In genomic region chr9:97593960-97594359, GRCh38 we compare ENCODE assay signal across 15 cellular contexts. TPM values are rescaled to one million over a fixed set of nuclear protein-coding genes. Genes with fewer than 3 reads are reported as not detected.
A peak's percentile ranks its signal among the peaks of the same experiment; 100 is the strongest.
DNase-seq lines count a peak whose midpoint lies in the region; TF ChIP-seq lines count a peak whose summit lies in the region.
"Had no signal": no experiment of that assay in that cellular context is flagged by ENCODE, and none has a peak within 500 bp of the region (broad histone marks: within the 10 kb centered on the region; RNA-seq: fewer than 3 reads in every experiment).

No MANE protein-coding gene starts in this region.

- H3K9me3 Mint-ChIP-seq in activated CD4-positive, alpha-beta T cell treated with anti-CD3 and anti-CD28 coated beads, Interleukin-2, amount 10 ng/mL, durations not matched to agents 24 days and 14 days, result no peaks in the 10 kb centered on the region

- H3K4me3 ChIP-seq in muscle layer of colon (ENCODE audit: low read depth in 1 of 2, low read length in 2 of 2), result no peak overlapping the region
- no peak overlapping the region for H3K4me3 ChIP-seq in SK-N-SH (ENCODE audit: low read depth in 2 of 2, low read length in 1 of 2)
- H3K4me3 ChIP-seq: upper lobe of left lung had no signal

- POLR2A ChIA-PET in SK-N-SH (lab: Yijun Ruan, JAX), result interaction anchor here (0.6 to 0.7 kb wide), 2 partner anchors 29 to 39 kb away, joined by 3 read pairs; partner anchors contain the start of genes NCBP1 and TSTD2

- peaks cover 2% of the 10 kb centered on the region for H3K27me3 Mint-ChIP-seq in activated CD4-positive, alpha-beta T cell treated with anti-CD3 and anti-CD28 coated beads, Interleukin-2, amount 10 ng/mL, durations not matched to agents 24 days and 14 days

- no peak overlapping the region for H3K27ac Mint-ChIP-seq in activated CD4-positive, alpha-beta T cell treated with anti-CD3 and anti-CD28 coated beads, Interleukin-2, amount 10 ng/mL, durations not matched to agents 24 days and 14 days

- H3K9me3 ChIP-seq in muscle layer of colon (ENCODE audit: low read length), result no peaks in the 10 kb centered on the region
- no peaks in the 10 kb centered on the region for H3K9me3 ChIP-seq in SK-N-SH
- H3K9me3 ChIP-seq: upper lobe of left lung had no signal

- H3K27ac ChIP-seq in muscle layer of colon (ENCODE audit: low read depth, low read length), result peak overlapping the region; percentile 13
- H3K27ac ChIP-seq in SK-N-SH (ENCODE audit: low read depth in 2 of 2, low read length in 1 of 2), result peak overlapping the region in 1 of 2 experiments; percentile 56; a peak in 2 of 4 replicates
- H3K27ac ChIP-seq: upper lobe of left lung had no signal

- H3K4me3 Mint-ChIP-seq in activated CD4-positive, alpha-beta T cell treated with anti-CD3 and anti-CD28 coated beads, Interleukin-2, amount 10 ng/mL, durations not matched to agents 24 days and 14 days, result no peak overlapping the region

- peak; percentile 55 for DNase-seq in A172 (ENCODE audit: low spot score)
- peak; percentile 26 for DNase-seq in GM03348 (ENCODE audit: low spot score)
- DNase-seq in SHP77 treated with DMSO at 0.1 percent for 48 hours (lab: John Stamatoyannopoulos, UW), result peak; percentile 23
- no peak for DNase-seq in SK-N-SH
- DNase-seq in activated CD4-positive, alpha-beta T cell treated with anti-CD3 and anti-CD28 coated beads, Interleukin-2, amount 10 ng/mL, durations not matched to agents 24 days and 14 days, result no peak
- DNase-seq in DMS114 treated with DMSO at 0.1 percent for 48 hours (lab: John Stamatoyannopoulos, UW; ENCODE audit: unreplicated experiment), result no peak
- no peak for DNase-seq in activated naive CD4-positive, alpha-beta T cell (lab: John Stamatoyannopoulos, UW)
- DNase-seq: activated CD4-positive, CD25-positive, alpha-beta regulatory T cell treated with anti-CD3 and anti-CD28 coated beads, Interleukin-2, amount 50 U/mL, for 72 hours; activated T-cell treated with anti-CD3 and anti-CD28 coated beads for 4 hours; NCI-H146; OCI-M1; stimulated activated CD4-positive, alpha-beta T cell treated with anti-CD3 and anti-CD28 coated beads, Interleukin-12 subunit alpha, Interleukin-12 subunit beta, amount 100 ng/mL, for 4 hours; SW 1271; upper lobe of left lung had no signal

- H3K4me1 Mint-ChIP-seq in activated CD4-positive, alpha-beta T cell treated with anti-CD3 and anti-CD28 coated beads, Interleukin-2, amount 10 ng/mL, durations not matched to agents 24 days and 14 days, result peaks cover 8% of the 10 kb centered on the region

- H3K9me2 ChIP-seq in SK-N-SH, result no peaks in the 10 kb centered on the region

- H3K79me2 ChIP-seq in SK-N-SH (ENCODE audit: insufficient read depth), result no peaks in the 10 kb centered on the region

- WGBS in SK-N-SH (ENCODE audit: low lambda C conversion rate), result 88% methylated on average over 4 of the region's 4 CpGs

- H3K36me3 ChIP-seq in muscle layer of colon (ENCODE audit: insufficient read depth, low read length), result peaks cover 20% of the 10 kb centered on the region
- H3K36me3 ChIP-seq in SK-N-SH (replicated peaks in 1 of 2; ENCODE audit: control insufficient read depth in 1 of 2, insufficient read depth in 2 of 2, low read length in 1 of 2), result peaks cover 0 to 8% of the 10 kb centered on the region in 2 experiments
- H3K36me3 ChIP-seq: upper lobe of left lung had no signal

- no peaks in the 10 kb centered on the region for H3K36me3 Mint-ChIP-seq in activated CD4-positive, alpha-beta T cell treated with anti-CD3 and anti-CD28 coated beads, Interleukin-2, amount 10 ng/mL, durations not matched to agents 24 days and 14 days (ENCODE audit: low read depth)

- H3K27me3 ChIP-seq in muscle layer of colon (ENCODE audit: control insufficient read depth in 1 of 2, insufficient read depth in 2 of 2, low read length in 2 of 2), result no peaks in the 10 kb centered on the region
- H3K27me3 ChIP-seq in SK-N-SH (ENCODE audit: insufficient read depth), result no peaks in the 10 kb centered on the region
- H3K27me3 ChIP-seq: upper lobe of left lung had no signal

- H3K9ac ChIP-seq in muscle layer of colon (ENCODE audit: low read length) (no peak overlapping the region), SK-N-SH (no peak overlapping the region)

- H2AFZ ChIP-seq in SK-N-SH (ENCODE audit: low read depth), result no peak overlapping the region

- TF ChIP-seq CTCF in SK-N-SH (IDR thresholded peaks at IDR 0.05), result no peak

- no peak for TF ChIP-seq EP300 in SK-N-SH (IDR thresholded peaks at IDR 0.05; ENCODE audit: borderline replicate concordance in 1 of 2, low read depth in 1 of 2, low read length in 1 of 2)

- no peaks in the 10 kb centered on the region for H3F3A ChIP-seq in SK-N-SH (replicated peaks; ENCODE audit: insufficient read depth)

- no peak overlapping the region for H3K4me2 ChIP-seq in SK-N-SH

- no peak for TF ChIP-seq RAD21 in SK-N-SH (IDR thresholded peaks at IDR 0.05; ENCODE audit: low read length)

- CTCF ChIA-PET in SK-N-SH (lab: Yijun Ruan, JAX), result interaction anchor here (0.8 to 28.6 kb wide), 6 partner anchors 19 to 182 kb away, joined by 3 to 677 read pairs (median 4); no protein-coding TSS in a partner anchor

- H3K4me1 ChIP-seq in muscle layer of colon (ENCODE audit: insufficient read depth, low read length) (peaks cover 40% of the 10 kb centered on the region), SK-N-SH (ENCODE audit: control insufficient read depth in 1 of 2, insufficient read depth in 2 of 2, low read depth in 1 of 2, low read length in 1 of 2) (peaks cover 0 to 21% of the 10 kb centered on the region in 2 experiments; a peak in 2 of 4 replicates)

- no peaks in the 10 kb centered on the region for H4K20me1 ChIP-seq in SK-N-SH (ENCODE audit: insufficient read depth)

- intact Hi-C loops in activated CD4-positive, alpha-beta T cell treated with anti-CD3 and anti-CD28 coated beads, Interleukin-2, amount 10 ng/mL, durations not matched to agents 24 days and 14 days (cut with micrococcal nuclease), result no loop called here

TF ChIP-seq in SK-N-SH, 30 proteins besides CTCF, POLR2A, EP300 and RAD21 (continues in another document):
- no peak for TF ChIP-seq EZH2phosphoT487 (IDR thresholded peaks at IDR 0.05; ENCODE audit: borderline replicate concordance, low read depth)
- no peak for TF ChIP-seq TEAD4 (IDR thresholded peaks at IDR 0.05; ENCODE audit: borderline replicate concordance, insufficient read depth)
- TF ChIP-seq FOSL2 (IDR thresholded peaks at IDR 0.05; ENCODE audit: borderline replicate concordance, low read depth), result no peak
- TF ChIP-seq POLR2AphosphoS5 (IDR thresholded peaks at IDR 0.05; ENCODE audit: low read depth, low read length), result no peak
- TF ChIP-seq SMC3 (IDR thresholded peaks at IDR 0.05; ENCODE audit: low read depth, low read length), result no peak
- no peak for TF ChIP-seq MEF2A (IDR thresholded peaks at IDR 0.05; ENCODE audit: borderline replicate concordance, low read depth)
- no peak for TF ChIP-seq NFIC (IDR thresholded peaks at IDR 0.05; ENCODE audit: borderline replicate concordance)
- no peak for TF ChIP-seq ZBTB33 (IDR thresholded peaks at IDR 0.05; ENCODE audit: borderline replicate concordance, low read depth)

RNA-seq across cellular contexts. Expression of gene TSTD2, which starts 39.2 kb away (rescaled TPM):
- total RNA-seq in A172 (2014; rRNA removed; shearing (Covaris generic)), result 19.7 and 20.9 TPM in 2 replicates
- polyA plus RNA-seq in SK-N-SH (2012; rRNA removed), result 11.5 and 18.6 TPM in 2 replicates
- 8.4 and 9.6 TPM in 2 replicates for polyA plus RNA-seq in SK-N-SH (2012; cell fraction: cytosol; rRNA removed)
- polyA plus RNA-seq in SK-N-SH (2012; cell fraction: nucleus; rRNA removed), result 32.6 and 58.4 TPM in 2 replicates
- total RNA-seq in activated CD4-positive, alpha-beta T cell treated with anti-CD3 and anti-CD28 coated beads, Interleukin-2, amount 10 ng/mL, durations not matched to agents 24 days and 14 days, result 17.1 and 17.7 TPM in 2 replicates

RNA-seq across cellular contexts. Expression of gene NCBP1, which starts 39.7 kb away (rescaled TPM):
- 63.1 and 75.4 TPM in 2 replicates for total RNA-seq in A172 (2014; rRNA removed; shearing (Covaris generic))
- 11.3 and 15.6 TPM in 2 replicates for polyA plus RNA-seq in SK-N-SH (2012; rRNA removed)
- polyA plus RNA-seq in SK-N-SH (2012; cell fraction: cytosol; rRNA removed), result 14.7 and 15.2 TPM in 2 replicates
- polyA plus RNA-seq in SK-N-SH (2012; cell fraction: nucleus; rRNA removed), result 12.8 and 29.9 TPM in 2 replicates
- 48.9 and 51.4 TPM in 2 replicates for total RNA-seq in activated CD4-positive, alpha-beta T cell treated with anti-CD3 and anti-CD28 coated beads, Interleukin-2, amount 10 ng/mL, durations not matched to agents 24 days and 14 days

Comparison
In these comparisons a context has a peak if more than half of its experiments do, and no peak if none do; other contexts are left out.
1. DNase-seq: peak in A172 (single experiment), GM03348 (single experiment) and SHP77 treated with DMSO at 0.1 percent for 48 hours (single experiment); none in SK-N-SH (single experiment), activated CD4-positive, alpha-beta T cell treated with anti-CD3 and anti-CD28 coated beads, Interleukin-2, amount 10 ng/mL, durations not matched to agents 24 days and 14 days (single experiment), DMS114 treated with DMSO at 0.1 percent for 48 hours (single experiment) and activated naive CD4-positive, alpha-beta T cell (0 of 4).